ENCODE assay signal across 2 cellular contexts in genomic region chr4:55180980-55181379, GRCh38.
A peak's percentile ranks its signal among the peaks of the same experiment; 100 is the strongest.
TF ChIP-seq lines count a peak whose summit lies in the region.

No MANE protein-coding gene starts in this region.

TF ChIP-seq in GM23338, 12 proteins besides CTCF, POLR2A, EP300 and RAD21:
- TF ChIP-seq CREB1 (CRISPR knock-in tag; IDR thresholded peaks at IDR 0.05; ENCODE audit: low read depth) (0 out of 2 replicates have a peak, but pooled peaks have one; percentile 26), STAT1 (IDR thresholded peaks at IDR 0.05; ENCODE audit: unreplicated experiment) (no peak), POLR2AphosphoS5 (IDR thresholded peaks at IDR 0.05; ENCODE audit: low read depth) (no peak)

TF ChIP-seq in endothelial cell of umbilical vein, 7 proteins besides CTCF, POLR2A, EP300 and RAD21:
- TF ChIP-seq EZH2 (IDR thresholded peaks at IDR 0.05; ENCODE audit: borderline replicate concordance, low read depth, low read length, severe bottlenecking) (no peak), GATA2 (IDR thresholded peaks at IDR 0.05; ENCODE audit: insufficient read depth, insufficient read length, low read depth, low read length) (no peak), FOS (IDR thresholded peaks at IDR 0.05; ENCODE audit: borderline replicate concordance, insufficient read depth, low read length) (no peak), POLR2AphosphoS5 (IDR thresholded peaks at IDR 0.05; ENCODE audit: insufficient read depth, low read depth, low read length) (no peak), JUN (IDR thresholded peaks at IDR 0.05; ENCODE audit: borderline replicate concordance, insufficient read depth, insufficient read length, low read depth) (no peak), MAX (IDR thresholded peaks at IDR 0.05; ENCODE audit: insufficient read depth, insufficient read length) (no peak), MYC (IDR thresholded peaks at IDR 0.05; ENCODE audit: low read depth, low read length) (no peak)
